10 cellular contexts compared by ENCODE assay signal in genomic region chr4:119498520-119498919, GRCh38.
DNase-seq lines count a peak whose midpoint lies in the region; ATAC-seq and TF ChIP-seq lines count a peak whose summit lies in the region.
"Had no signal": no experiment of that assay in that cellular context is flagged by ENCODE, and none has a peak within 500 bp of the region (broad histone marks: within the 10 kb centered on the region; RNA-seq: fewer than 3 reads in every experiment).

No MANE protein-coding gene starts in this region.

- CTCF ChIA-PET in activated CD8-positive, alpha-beta memory T cell treated with anti-CD3 and anti-CD28 coated beads, Interleukin-2, amount 10 ng/mL, durations not matched to agents 7 days and 5 days (lab: Charles Lee), result no interaction called here

- H3K9me3 ChIP-seq in psoas muscle, result no peaks in the 10 kb centered on the region

- WGBS in psoas muscle, 3 donors, result 60 to 66% (median 61%) methylated on average over 3 of the region's 3 CpGs

- H3K9me3 Mint-ChIP-seq in activated CD8-positive, alpha-beta memory T cell treated with anti-CD3 and anti-CD28 coated beads, Interleukin-2, amount 10 ng/mL, durations not matched to agents 7 days and 5 days (ENCODE audit: low read depth), result no peaks in the 10 kb centered on the region
- H3K9me3 Mint-ChIP-seq in mesothelial cell of epicardium (no peaks in the 10 kb centered on the region), type B pancreatic cell (no peaks in the 10 kb centered on the region)
- H3K9me3 Mint-ChIP-seq: central memory CD8-positive, alpha-beta T cell had no signal

- TF ChIP-seq CTCF in dorsolateral prefrontal cortex (IDR thresholded peaks at IDR 0.05 in 54 of 56, conservative IDR thresholded peaks at IDR 0.05 in 2 of 56; ENCODE audit: low read depth in 1 of 56, partially characterized antibody in 56 of 56) (no peak), mesothelial cell of epicardium (IDR thresholded peaks at IDR 0.05; ENCODE audit: unreplicated experiment) (no peak), type B pancreatic cell (conservative IDR thresholded peaks at IDR 0.05) (no peak), psoas muscle (IDR thresholded peaks at IDR 0.05) (no peak)

- no peak for ATAC-seq in activated CD8-positive, alpha-beta memory T cell treated with anti-CD3 and anti-CD28 coated beads, Interleukin-2, amount 10 ng/mL, durations not matched to agents 7 days and 5 days
- no peak for ATAC-seq in psoas muscle

- peaks cover 18% of the 10 kb centered on the region for H3K36me3 Mint-ChIP-seq in activated CD8-positive, alpha-beta memory T cell treated with anti-CD3 and anti-CD28 coated beads, Interleukin-2, amount 10 ng/mL, durations not matched to agents 7 days and 5 days
- H3K36me3 Mint-ChIP-seq in mesothelial cell of epicardium, result peaks cover 7% of the 10 kb centered on the region
- peaks cover 3% of the 10 kb centered on the region for H3K36me3 Mint-ChIP-seq in type B pancreatic cell

- peak overlapping the region; percentile 50 for H3K27ac Mint-ChIP-seq in activated CD8-positive, alpha-beta memory T cell treated with anti-CD3 and anti-CD28 coated beads, Interleukin-2, amount 10 ng/mL, durations not matched to agents 7 days and 5 days
- peak overlapping the region; percentile 13 for H3K27ac Mint-ChIP-seq in mesothelial cell of epicardium
- H3K27ac Mint-ChIP-seq in type B pancreatic cell, result peak overlapping the region; percentile 71

- H3K27ac ChIP-seq in dorsolateral prefrontal cortex (peak overlapping the region in 55 of 59 donors; percentile 1 to 85 (median 69)), psoas muscle (no peak overlapping the region)

- peaks cover 2 to 96% of the 10 kb centered on the region in 2 donors for H3K36me3 ChIP-seq in psoas muscle (ENCODE audit: insufficient read depth in 1 of 2, low read depth in 1 of 2)

- H3K27me3 Mint-ChIP-seq in activated CD8-positive, alpha-beta memory T cell treated with anti-CD3 and anti-CD28 coated beads, Interleukin-2, amount 10 ng/mL, durations not matched to agents 7 days and 5 days, result no peaks in the 10 kb centered on the region
- H3K27me3 Mint-ChIP-seq in mesothelial cell of epicardium (ENCODE audit: low read depth) (no peaks in the 10 kb centered on the region), type B pancreatic cell (no peaks in the 10 kb centered on the region)
- H3K27me3 Mint-ChIP-seq: central memory CD8-positive, alpha-beta T cell had no signal

- H3K4me3 ChIP-seq in dorsolateral prefrontal cortex (peak overlapping the region in 1 of 59 donors; percentile 2), psoas muscle (no peak overlapping the region)

- H3K4me3 Mint-ChIP-seq in activated CD8-positive, alpha-beta memory T cell treated with anti-CD3 and anti-CD28 coated beads, Interleukin-2, amount 10 ng/mL, durations not matched to agents 7 days and 5 days, result no peak overlapping the region
- no peak overlapping the region for H3K4me3 Mint-ChIP-seq in mesothelial cell of epicardium
- no peak overlapping the region for H3K4me3 Mint-ChIP-seq in type B pancreatic cell
- H3K4me3 Mint-ChIP-seq: central memory CD8-positive, alpha-beta T cell had no signal

- intact Hi-C loops in dorsolateral prefrontal cortex (cut with DNase I), result no loop called here
- intact Hi-C loops in psoas muscle (cut with DNase I), result no loop called here

- no peaks in the 10 kb centered on the region for H3K27me3 ChIP-seq in dorsolateral prefrontal cortex
- no peaks in the 10 kb centered on the region for H3K27me3 ChIP-seq in psoas muscle (ENCODE audit: insufficient read depth in 3 of 3, low read length in 2 of 3)

- DNase-seq in activated CD8-positive, alpha-beta memory T cell treated with anti-CD3 and anti-CD28 coated beads, Interleukin-2, amount 10 ng/mL, durations not matched to agents 7 days and 5 days, result no peak
- no peak for DNase-seq in activated CD8-positive, alpha-beta memory T cell treated with anti-CD3 and anti-CD28 coated beads for 24 hours
- DNase-seq in dorsolateral prefrontal cortex, result peak in 7 of 10 donors; percentile 11 to 54 (median 41)
- DNase-seq in mesothelial cell of epicardium (ENCODE audit: low spot score in 2 of 2, unreplicated experiment in 2 of 2), result no peak
- no peak for DNase-seq in type B pancreatic cell (ENCODE audit: extremely low spot score, unreplicated experiment)
- no peak for DNase-seq in T-helper 9 cell
- DNase-seq in psoas muscle, result no peak
- no peak for DNase-seq in stimulated activated CD4-positive, alpha-beta T cell treated with anti-CD3 and anti-CD28 coated beads, Interleukin-1b, Interleukin-23, amount 100 ng/mL, for 48 hours
- DNase-seq: kidney glomerular epithelial cell had no signal

- H3K4me1 ChIP-seq in psoas muscle, result no peaks in the 10 kb centered on the region

- H3K4me1 Mint-ChIP-seq in activated CD8-positive, alpha-beta memory T cell treated with anti-CD3 and anti-CD28 coated beads, Interleukin-2, amount 10 ng/mL, durations not matched to agents 7 days and 5 days, result peaks cover 4% of the 10 kb centered on the region
- H3K4me1 Mint-ChIP-seq in mesothelial cell of epicardium (no peaks in the 10 kb centered on the region), type B pancreatic cell (ENCODE audit: unreplicated experiment) (peaks cover 12% of the 10 kb centered on the region)
- H3K4me1 Mint-ChIP-seq: central memory CD8-positive, alpha-beta T cell had no signal

Comparison
In these comparisons a context has a peak if more than half of its experiments do, and no peak if none do; other contexts are left out.
1. DNase-seq: peak in dorsolateral prefrontal cortex (7 of 10); none in activated CD8-positive, alpha-beta memory T cell treated with anti-CD3 and anti-CD28 coated beads, Interleukin-2, amount 10 ng/mL, durations not matched to agents 7 days and 5 days (single experiment), activated CD8-positive, alpha-beta memory T cell treated with anti-CD3 and anti-CD28 coated beads for 24 hours (single experiment), mesothelial cell of epicardium (0 of 2), type B pancreatic cell (single experiment), T-helper 9 cell (single experiment), psoas muscle (0 of 2) and stimulated activated CD4-positive, alpha-beta T cell treated with anti-CD3 and anti-CD28 coated beads, Interleukin-1b, Interleukin-23, amount 100 ng/mL, for 48 hours (single experiment).
2. H3K27ac Mint-ChIP-seq: peak in every context shown above with its lines; median percentile 71 in type B pancreatic cell; 50 in activated CD8-positive, alpha-beta memory T cell treated with anti-CD3 and anti-CD28 coated beads, Interleukin-2, amount 10 ng/mL, durations not matched to agents 7 days and 5 days; 13 in mesothelial cell of epicardium.